In the genomic region with DNA sequence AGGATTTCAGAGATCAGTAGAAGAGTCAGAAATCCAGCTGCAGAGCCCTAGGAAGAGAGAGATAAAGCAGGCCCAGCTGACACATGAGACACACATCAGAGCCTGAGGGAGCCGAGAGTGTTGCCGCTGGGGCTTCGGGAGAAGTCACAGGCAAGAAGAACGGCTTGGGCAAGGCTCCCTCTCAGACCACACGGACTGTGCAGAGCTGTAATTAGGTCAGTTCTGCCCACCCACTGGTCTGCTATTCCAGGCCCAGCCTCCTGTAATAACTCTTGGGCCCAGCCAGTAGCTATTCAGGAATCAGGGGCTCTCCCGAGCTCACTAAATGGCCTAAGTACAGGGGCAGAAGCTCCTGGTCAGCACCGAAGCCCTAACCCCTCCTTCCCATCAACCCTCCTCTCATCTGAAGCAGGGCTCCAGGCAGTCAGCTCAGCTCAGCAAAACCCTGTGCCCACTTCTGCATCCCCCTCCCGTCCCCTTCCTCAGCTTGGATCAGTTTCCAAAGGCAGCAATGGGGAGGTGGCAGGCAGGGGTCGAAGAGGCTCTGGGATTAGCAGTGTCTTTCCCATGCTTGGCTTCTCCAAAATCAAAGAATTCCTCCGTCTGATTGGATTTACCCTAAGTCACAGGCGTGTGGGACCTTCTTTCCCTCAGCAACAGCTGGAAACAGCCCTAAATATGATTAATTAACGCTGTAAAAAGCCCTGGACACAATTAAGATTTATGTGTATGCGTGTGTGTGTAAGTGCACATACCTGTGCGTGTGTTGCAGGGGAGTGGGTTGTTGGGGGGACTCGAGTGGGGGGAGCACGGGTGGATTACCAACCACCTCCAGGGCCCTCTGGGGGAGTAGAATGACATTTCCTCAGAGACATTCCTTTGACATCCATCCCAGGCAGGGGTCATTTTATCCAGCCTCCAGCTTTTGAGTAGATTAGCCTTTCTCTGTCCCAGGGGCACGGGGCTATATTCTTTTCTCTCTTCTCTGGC, we compare ENCODE assay signal across 1 cellular context.
A peak's percentile ranks its signal among the peaks of the same experiment; 100 is the strongest.
TF ChIP-seq lines count a peak whose summit lies in the region.

No MANE protein-coding gene starts in this region.

TF ChIP-seq in H1, 55 proteins besides CTCF, POLR2A, EP300 and RAD21:
- TF ChIP-seq CEBPB (IDR thresholded peaks at IDR 0.05; ENCODE audit: low read depth, low read length), result no peak
- TF ChIP-seq SUZ12 (IDR thresholded peaks at IDR 0.05; ENCODE audit: low read length), result 0 out of 2 replicates have a peak, but pooled peaks have one; percentile 23
